In the genomic region with DNA sequence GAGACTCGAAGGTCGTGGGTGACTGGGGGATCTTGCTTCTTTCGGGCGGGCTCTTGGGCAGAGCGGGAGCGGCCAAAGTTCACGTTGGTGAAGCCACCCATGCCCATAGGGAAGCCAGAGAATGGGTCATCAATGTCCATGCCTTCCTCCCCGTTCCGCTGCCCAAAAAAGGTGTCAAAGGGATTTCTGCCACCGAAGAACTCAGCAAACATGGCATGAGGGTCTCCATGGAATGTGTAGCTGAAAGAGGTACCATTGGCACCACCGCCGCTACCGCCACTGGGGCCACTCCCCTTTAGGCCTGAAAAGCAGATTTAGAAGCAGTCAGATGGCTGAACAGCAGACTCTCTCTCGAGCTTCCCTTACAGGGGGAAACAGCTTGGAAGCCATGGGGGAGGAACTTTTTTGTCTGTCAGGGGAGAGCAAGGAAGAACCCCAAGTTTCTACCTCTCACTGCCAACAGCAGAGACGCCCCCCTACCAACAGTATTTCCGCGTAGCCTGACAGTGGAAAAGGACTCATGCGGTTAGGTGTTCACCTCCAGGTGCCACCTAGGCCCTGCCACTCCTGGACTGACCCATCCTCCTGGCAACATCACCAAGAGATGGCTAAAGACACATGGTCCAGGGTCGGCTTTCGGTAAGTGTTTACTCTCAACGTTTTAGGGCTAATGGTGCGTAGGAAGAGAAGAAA, we compare ENCODE assay signal across 8 cellular contexts. TPM values are rescaled to one million over a fixed set of nuclear protein-coding genes. Genes with fewer than 3 reads are reported as not detected.
DNase-seq lines count a peak whose midpoint lies in the region; ATAC-seq, FAIRE-seq and TF ChIP-seq lines count a peak whose summit lies in the region.

No MANE protein-coding gene starts in this region.

- H3K4me2 ChIP-seq in PC-9: peak overlapping the region; percentile 95

- no peaks in the 10 kb centered on the region for H3K9me2 ChIP-seq in PC-9 (ENCODE audit: insufficient read depth)

- no peak overlapping the region for H2AFZ ChIP-seq in PC-9

- H3K4me3 Mint-ChIP-seq in endodermal cell: peak overlapping the region; percentile 88

- CTCF ChIA-PET in PC-9 (lab: Charles Lee): interaction anchor here (1.1 to 1.7 kb wide), 2 partner anchors 12 to 44 kb away, joined by 3 to 10 read pairs; no protein-coding TSS in a partner anchor

- no peaks in the 10 kb centered on the region for H3K9me3 Mint-ChIP-seq in endodermal cell

- H3K79me2 ChIP-seq in PC-9 (ENCODE audit: low read depth): peaks cover 48% of the 10 kb centered on the region

- WGBS in endodermal cell (ENCODE audit: insufficient coverage in 1 of 2, insufficient read length in 1 of 2), 2 experiments: 60 to 68% methylated on average over 17 to 18 of the region's 22 CpGs

- DNase-seq in EL (peak; percentile 25), PC-9 (no peak), endodermal cell (no peak), GM19239 (ENCODE audit: insufficient read length, low spot score) (no peak), cerebellar cortex (ENCODE audit: low spot score) (no peak)

- H3K9ac ChIP-seq in endodermal cell (ENCODE audit: extremely low read depth, low read length, poor library complexity, severe bottlenecking): peak overlapping the region; percentile 94

- H3K9me3 ChIP-seq in PC-9 (ENCODE audit: insufficient read depth, low read depth) (no peaks in the 10 kb centered on the region), endodermal cell (ENCODE audit: control insufficient read depth, low read length) (no peaks in the 10 kb centered on the region), neutrophil (no peaks in the 10 kb centered on the region)

- POLR2A ChIA-PET in PC-9 (lab: Charles Lee; ENCODE audit: unreplicated experiment): interaction anchor here (0.6 kb wide), 4 partner anchors 10 to 902 kb away, joined by 3 to 9 read pairs (median 4); a partner anchor contains a TSS

- intact Hi-C loops in PC-9 (cut with micrococcal nuclease; ENCODE audit: unreplicated experiment): loop anchor here (1.0 to 10.0 kb wide), 3 partner anchors 21 to 382 kb away; a partner anchor contains a TSS

- H3K4me1 ChIP-seq in PC-9 (replicated peaks; ENCODE audit: insufficient read depth) (peaks cover 50% of the 10 kb centered on the region), endodermal cell (ENCODE audit: control insufficient read depth, insufficient read depth, low read length) (peaks cover 8% of the 10 kb centered on the region), neutrophil (ENCODE audit: control insufficient read depth in 1 of 2, insufficient read depth in 1 of 2, low read depth in 1 of 2, low read length in 1 of 2) (peaks cover 40 to 41% of the 10 kb centered on the region in 2 experiments)

- H3K27ac Mint-ChIP-seq in endodermal cell: peak overlapping the region; percentile 89

- H3K36me3 Mint-ChIP-seq in endodermal cell (ENCODE audit: low read depth): peaks cover 25% of the 10 kb centered on the region

- TF ChIP-seq CTCF in PC-9 (conservative IDR thresholded peaks at IDR 0.05): no peak
- no peak for TF ChIP-seq CTCF in endodermal cell (conservative IDR thresholded peaks at IDR 0.05)
- TF ChIP-seq CTCF in neutrophil (IDR thresholded peaks at IDR 0.05): no peak

- peaks cover 77% of the 10 kb centered on the region for H3F3A ChIP-seq in PC-9 (ENCODE audit: insufficient read depth, low read depth)

- H3K27ac ChIP-seq in PC-9 (peak overlapping the region; percentile 94), endodermal cell (ENCODE audit: low read depth, low read length) (no peak overlapping the region), neutrophil (peak overlapping the region; percentile 99)

- FAIRE-seq in GM19239 (lab: Jason Lieb, UNC): no peak

- ATAC-seq in GM21529 (IDR thresholded peaks at IDR 0.05; ENCODE audit: unreplicated experiment): no peak
- ATAC-seq in GM19455 (IDR thresholded peaks at IDR 0.05; ENCODE audit: unreplicated experiment): no peak

- H3K4me3 ChIP-seq in PC-9 (peak overlapping the region; percentile 99), endodermal cell (ENCODE audit: low read length) (peak overlapping the region; percentile 97), neutrophil (ENCODE audit: low read depth in 1 of 2, low read length in 1 of 2) (peak overlapping the region; percentile 89 to 96)

- H3K27me3 ChIP-seq in PC-9 (ENCODE audit: insufficient read depth, low read depth) (no peaks in the 10 kb centered on the region), endodermal cell (ENCODE audit: control insufficient read depth, insufficient read depth, low read length, poor library complexity, severe bottlenecking) (no peaks in the 10 kb centered on the region), neutrophil (no peaks in the 10 kb centered on the region)

- H3K4me1 Mint-ChIP-seq in endodermal cell: peaks cover 28% of the 10 kb centered on the region

- H3K36me3 ChIP-seq in PC-9 (ENCODE audit: low read depth): peaks cover 34% of the 10 kb centered on the region
- peaks cover 39% of the 10 kb centered on the region for H3K36me3 ChIP-seq in endodermal cell (ENCODE audit: control insufficient read depth, insufficient read depth, low read length)
- H3K36me3 ChIP-seq in neutrophil: peaks cover 30% of the 10 kb centered on the region

- H3K27me3 Mint-ChIP-seq in endodermal cell (ENCODE audit: insufficient read depth): no peaks in the 10 kb centered on the region

- H4K20me1 ChIP-seq in PC-9 (ENCODE audit: insufficient read depth): peaks cover 34% of the 10 kb centered on the region

- BruUV-seq in PC-9 (replicated peaks; lab: Mats Ljungman, UMichigan): TSS peak; percentile 41

RNA-seq across cellular contexts. Expression of a gene that starts 1.3 kb away (rescaled TPM):
- total RNA-seq in PC-9 (2021) (159 and 199 TPM in 2 replicates), endodermal cell (10 to 100 TPM; 66.1 to 70.0 TPM)
- polyA plus RNA-seq in endodermal cell (2013, experiment 1 of 2): 62.8 TPM
- polyA plus RNA-seq in endodermal cell (2013, experiment 2 of 2): 56.0 TPM

RNA-seq across cellular contexts. Expression of a gene that starts 12.5 kb away (rescaled TPM):
- 212 and 294 TPM in 2 replicates for total RNA-seq in PC-9 (2021)
- total RNA-seq in endodermal cell: 100 to 1,000 TPM; 127 to 140 TPM
- polyA plus RNA-seq in endodermal cell (2013, experiment 1 of 2): 108 TPM
- 101 TPM for polyA plus RNA-seq in endodermal cell (2013, experiment 2 of 2)

RNA-seq across cellular contexts. Expression of a gene that starts 21.0 kb away (rescaled TPM):
- total RNA-seq in PC-9 (2021): 205 and 259 TPM in 2 replicates
- total RNA-seq in endodermal cell: 10 to 100 TPM; 68.6 to 72.6 TPM
- polyA plus RNA-seq in endodermal cell (2013, experiment 1 of 2): 60.1 TPM
- polyA plus RNA-seq in endodermal cell (2013, experiment 2 of 2): 55.9 TPM

RNA-seq across cellular contexts. Expression of a gene that starts 41.7 kb away (rescaled TPM):
- total RNA-seq in PC-9 (2021) (1.4 TPM in 2 replicates), endodermal cell (1 to 10 TPM in 1 of 2 donors, under 1 TPM in 1; 0.81 to 1.0 TPM)
- not detected for polyA plus RNA-seq in endodermal cell (2013, experiment 1 of 2)
- polyA plus RNA-seq in endodermal cell (2013, experiment 2 of 2): 0.37 TPM

RNA-seq across cellular contexts. Expression of a gene that starts 55.0 kb away (rescaled TPM):
- total RNA-seq in PC-9 (2021) (192 and 248 TPM in 2 replicates), endodermal cell (100 to 1,000 TPM; 127 to 141 TPM)
- 135 TPM for polyA plus RNA-seq in endodermal cell (2013, experiment 1 of 2)
- 123 TPM for polyA plus RNA-seq in endodermal cell (2013, experiment 2 of 2)
